Comparison of ENCODE assay signal across 8 cellular contexts in genomic region chr14:31024042-31024480, GRCh38. TPM values are rescaled to one million over a fixed set of nuclear protein-coding genes. Genes with fewer than 3 reads are reported as not detected.
DNase-seq lines count a peak whose midpoint lies in the region; ATAC-seq and TF ChIP-seq lines count a peak whose summit lies in the region.

No MANE protein-coding gene starts in this region.

- H2BK5ac ChIP-seq in trophoblast cell (ENCODE audit: low read depth, low read length, poor library complexity) = no peak overlapping the region

- no peaks in the 10 kb centered on the region for H3K9me3 ChIP-seq in DOHH2 (ENCODE audit: control insufficient read depth, insufficient read depth, low read length)
- H3K9me3 ChIP-seq in esophagus squamous epithelium = no peaks in the 10 kb centered on the region
- H3K9me3 ChIP-seq in trophoblast cell (ENCODE audit: insufficient read depth, low read depth, low read length) = no peaks in the 10 kb centered on the region

- H3K4me2 ChIP-seq in DOHH2 (ENCODE audit: low read length) (peak overlapping the region; percentile 88), trophoblast cell (ENCODE audit: low read length) (peak overlapping the region; percentile 48)

- 0 out of 2 replicates have a peak, but pooled peaks cover 6% of the 10 kb centered on the region for H4K20me1 ChIP-seq in DOHH2 (ENCODE audit: control insufficient read depth, insufficient read depth, low read depth, low read length)

- no peak overlapping the region for H2BK120ac ChIP-seq in trophoblast cell (ENCODE audit: insufficient read depth, low read length, poor library complexity)

- no peak overlapping the region for H2AK5ac ChIP-seq in trophoblast cell (ENCODE audit: low read length)

- H3K27ac ChIP-seq in DOHH2 (ENCODE audit: low read depth, low read length) (no peak overlapping the region), esophagus squamous epithelium (peak overlapping the region in 2 of 4 donors; percentile 98 to 100), trophoblast cell (ENCODE audit: low read depth, low read length) (no peak overlapping the region)

- peak; percentile 28 for DNase-seq in OCI-M1 (lab: John Stamatoyannopoulos, UW)
- DNase-seq in esophagus squamous epithelium (lab: John Stamatoyannopoulos, UW) = no peak
- DNase-seq in trophoblast cell = no peak
- no peak for DNase-seq in SHP77 treated with DMSO at 0.1 percent for 48 hours (lab: John Stamatoyannopoulos, UW)
- no peak for DNase-seq in anterior cingulate cortex (lab: John Stamatoyannopoulos, UW)
- DNase-seq in NOMO-1 (lab: John Stamatoyannopoulos, UW; ENCODE audit: unreplicated experiment in 2 of 2) = no peak

- peak overlapping the region; percentile 83 for H3K4ac ChIP-seq in trophoblast cell (ENCODE audit: low read depth, low read length)

- no peak overlapping the region for H3K9ac ChIP-seq in trophoblast cell (ENCODE audit: low read length)

- H2AFZ ChIP-seq in trophoblast cell (ENCODE audit: insufficient read depth, low read length, poor library complexity) = no peak overlapping the region

- intact Hi-C loops in esophagus squamous epithelium (cut with DNase I) = no loop called here

- H4K91ac ChIP-seq in trophoblast cell (ENCODE audit: low read depth, low read length) = no peak overlapping the region

- peaks cover 19% of the 10 kb centered on the region for H3K79me1 ChIP-seq in trophoblast cell (ENCODE audit: low read length)

- H3K18ac ChIP-seq in trophoblast cell (ENCODE audit: low read length) = no peak overlapping the region

- no peak overlapping the region for H3K14ac ChIP-seq in trophoblast cell (ENCODE audit: low read length)

- no peak overlapping the region for H4K8ac ChIP-seq in trophoblast cell (ENCODE audit: low read depth, low read length)

- no peak for TF ChIP-seq POLR2A in esophagus squamous epithelium (IDR thresholded peaks at IDR 0.05)

- H2BK12ac ChIP-seq in trophoblast cell (ENCODE audit: low read length) = no peak overlapping the region

- ATAC-seq in GM19397 (IDR thresholded peaks at IDR 0.05; ENCODE audit: unreplicated experiment) = no peak

- TF ChIP-seq CTCF in DOHH2 (IDR thresholded peaks at IDR 0.05; ENCODE audit: low read depth, low read length, poor library complexity, severe bottlenecking) = no peak
- no peak for TF ChIP-seq CTCF in esophagus squamous epithelium (IDR thresholded peaks at IDR 0.05)

- H3F3A ChIP-seq in DOHH2 (ENCODE audit: control insufficient read depth, insufficient read depth) = no peaks in the 10 kb centered on the region; the same call in 1 of the 2 replicates

- H3K4me1 ChIP-seq in DOHH2 (ENCODE audit: control insufficient read depth, low read length) = peaks cover 28% of the 10 kb centered on the region
- H3K4me1 ChIP-seq in esophagus squamous epithelium = peaks cover 7 to 42% (median 18%) of the 10 kb centered on the region in 3 donors
- H3K4me1 ChIP-seq in trophoblast cell (ENCODE audit: control insufficient read depth in 1 of 2, insufficient read depth in 2 of 2, low read length in 2 of 2) = peaks cover 3% of the 10 kb centered on the region in 2 experiments

- peaks cover 35% of the 10 kb centered on the region for H3K36me3 ChIP-seq in DOHH2 (ENCODE audit: control insufficient read depth, low read length)
- H3K36me3 ChIP-seq in esophagus squamous epithelium = peaks cover 0 to 33% (median 0%) of the 10 kb centered on the region in 3 donors
- H3K36me3 ChIP-seq in trophoblast cell (ENCODE audit: control insufficient read depth in 1 of 2, insufficient read depth in 2 of 2, low read length in 2 of 2) = peaks cover 0 to 2% of the 10 kb centered on the region in 2 experiments

- H4K12ac ChIP-seq in trophoblast cell (ENCODE audit: low read depth, low read length) = no peak overlapping the region

- H3K4me3 ChIP-seq in DOHH2 (ENCODE audit: low read length) (peak overlapping the region; percentile 87), esophagus squamous epithelium (peak overlapping the region; percentile 2 to 90 (median 88)), trophoblast cell (ENCODE audit: low read depth, low read length) (no peak overlapping the region)

- H3K9me2 ChIP-seq in DOHH2 (replicated peaks; ENCODE audit: control insufficient read depth, low read length) = no peaks in the 10 kb centered on the region

- no peaks in the 10 kb centered on the region for H3K27me3 ChIP-seq in DOHH2 (ENCODE audit: control insufficient read depth, low read length)
- H3K27me3 ChIP-seq in esophagus squamous epithelium = no peaks in the 10 kb centered on the region
- H3K27me3 ChIP-seq in trophoblast cell (ENCODE audit: insufficient read depth, low read length) = no peaks in the 10 kb centered on the region

- H3K79me2 ChIP-seq in DOHH2 (ENCODE audit: control insufficient read depth, low read length) (peaks cover 85% of the 10 kb centered on the region), trophoblast cell (ENCODE audit: control insufficient read depth, insufficient read depth, low read length, poor library complexity) (peaks cover 21% of the 10 kb centered on the region)

- no peak overlapping the region for H3K23ac ChIP-seq in trophoblast cell (ENCODE audit: low read length)

RNA-seq across cellular contexts. Expression of gene AP4S1, which starts 1.4 kb away (rescaled TPM):
- total RNA-seq in esophagus squamous epithelium = 1 to 10 TPM; 2.0 to 5.7 (median 4.2) TPM
- polyA plus RNA-seq in trophoblast cell (2013) = 4.1 and 4.5 TPM in 2 replicates

RNA-seq across cellular contexts. Expression of gene STRN3, which starts 2.1 kb away (rescaled TPM):
- 10 to 100 TPM; 11.6 to 47.7 (median 38.9) TPM for total RNA-seq in esophagus squamous epithelium
- polyA plus RNA-seq in trophoblast cell (2013) = 17.1 and 18.4 TPM in 2 replicates
